ENCODE assay signal across 12 cellular contexts in genomic region chr17:2708585-2709172, GRCh38. TPM values are rescaled to one million over a fixed set of nuclear protein-coding genes. Genes with fewer than 3 reads are reported as not detected.
DNase-seq lines count a peak whose midpoint lies in the region; ATAC-seq, FAIRE-seq and TF ChIP-seq lines count a peak whose summit lies in the region.
"Had no signal": no experiment of that assay in that cellular context is flagged by ENCODE, and none has a peak within 500 bp of the region (broad histone marks: within the 10 kb centered on the region; RNA-seq: fewer than 3 reads in every experiment).

No MANE protein-coding gene starts in this region.

- no peak for TF ChIP-seq CTCF in A549 (IDR thresholded peaks at IDR 0.05)
- TF ChIP-seq CTCF in HFFc6 (IDR thresholded peaks at IDR 0.05) = no peak
- TF ChIP-seq CTCF in brain (conservative IDR thresholded peaks at IDR 0.05) = no peak

- no peak for TF ChIP-seq POLR2A in A549 (IDR thresholded peaks at IDR 0.05; ENCODE audit: low read length)

- POLR2A ChIA-PET in A549 (lab: Yijun Ruan, JAX) = no interaction called here
- POLR2A ChIA-PET in naive thymus-derived CD8-positive, alpha-beta T cell (lab: Charles Lee) = no interaction called here

- CTCF ChIA-PET in A549 (lab: Yijun Ruan, JAX) = interaction anchor here (0.9 to 2.2 kb wide), 5 partner anchors 10 to 253 kb away, joined by 3 to 8 read pairs (median 7); no protein-coding TSS in a partner anchor

- H3K4me2 ChIP-seq in A549 = peak overlapping the region; percentile 95

- FAIRE-seq in A549 (lab: Jason Lieb, UNC) = no peak
- FAIRE-seq: D721Med had no signal

- H3K4me3 Mint-ChIP-seq in HFFc6 = 0 out of 2 replicates have a peak overlapping the region, but pooled peaks have one; percentile 91
- H3K4me3 Mint-ChIP-seq in brain = peak overlapping the region; percentile 53 to 89 (median 59)
- H3K4me3 Mint-ChIP-seq in naive thymus-derived CD8-positive, alpha-beta T cell = peak overlapping the region in 8 of 10 donors; percentile 32 to 93 (median 64)

- no peak for TF ChIP-seq RAD21 in A549 (conservative IDR thresholded peaks at IDR 0.05 in 1 of 2, IDR thresholded peaks at IDR 0.05 in 1 of 2)

- H3K4me1 ChIP-seq in A549 = peaks cover 56% of the 10 kb centered on the region

- H3K27me3 Mint-ChIP-seq in HFFc6 (ENCODE audit: insufficient read depth) (peaks cover 1% of the 10 kb centered on the region), brain (peaks cover 2% of the 10 kb centered on the region)
- H3K27me3 Mint-ChIP-seq in naive thymus-derived CD8-positive, alpha-beta T cell = no peaks in the 10 kb centered on the region

- no peaks in the 10 kb centered on the region for H3K36me3 Mint-ChIP-seq in HFFc6 (ENCODE audit: low read depth)
- no peaks in the 10 kb centered on the region for H3K36me3 Mint-ChIP-seq in brain
- H3K36me3 Mint-ChIP-seq in naive thymus-derived CD8-positive, alpha-beta T cell = peaks cover 0 to 11% (median 0%) of the 10 kb centered on the region in 3 donors

- peak overlapping the region; percentile 96; the same call in 1 of the 3 replicates for H3K4me3 ChIP-seq in A549

- H3K27ac Mint-ChIP-seq in HFFc6 (no peak overlapping the region), brain (peak overlapping the region; percentile 41 to 76 (median 72))
- H3K27ac Mint-ChIP-seq in naive thymus-derived CD8-positive, alpha-beta T cell = peak overlapping the region in 4 of 10 donors; percentile 48 to 92 (median 63)

- no peaks in the 10 kb centered on the region for H3K9me3 Mint-ChIP-seq in HFFc6
- H3K9me3 Mint-ChIP-seq in brain = no peaks in the 10 kb centered on the region
- no peaks in the 10 kb centered on the region for H3K9me3 Mint-ChIP-seq in naive thymus-derived CD8-positive, alpha-beta T cell

- DNase-seq in A549 (ENCODE audit: low read depth in 1 of 2, low spot score in 1 of 2) (no peak), HFFc6 (no peak), NOMO-1 (lab: John Stamatoyannopoulos, UW; ENCODE audit: unreplicated experiment in 2 of 2) (no peak), NOMO-1 treated with dmso at 0.1 percent for 144 hours (lab: John Stamatoyannopoulos, UW; ENCODE audit: unreplicated experiment) (no peak), DMS 273 (lab: John Stamatoyannopoulos, UW; ENCODE audit: unreplicated experiment) (no peak)
- DNase-seq in naive thymus-derived CD8-positive, alpha-beta T cell = no peak
- DNase-seq: activated effector memory CD4-positive, alpha-beta T cell treated with Interleukin-2 at 50 U/mL for 16 hours; foreskin melanocyte had no signal

- H3K9me3 ChIP-seq in A549 = no peaks in the 10 kb centered on the region

- ATAC-seq in A549 (no peak), GM21717 (IDR thresholded peaks at IDR 0.05; ENCODE audit: unreplicated experiment) (no peak)
- no peak for ATAC-seq in naive thymus-derived CD8-positive, alpha-beta T cell

- no peak for TF ChIP-seq EP300 in A549 (IDR thresholded peaks at IDR 0.05)

- H3K27ac ChIP-seq in A549 = peak overlapping the region; percentile 38 to 95; a peak in 5 of 6 replicates

- 87% methylated on average over 18 of the region's 21 CpGs for WGBS in A549 (ENCODE audit: missing lambda C conversion rate)

- H3K4me1 Mint-ChIP-seq in HFFc6 (ENCODE audit: low read depth) (peaks cover 37% of the 10 kb centered on the region), brain (peaks cover 48% of the 10 kb centered on the region)
- peaks cover 42 to 65% (median 50%) of the 10 kb centered on the region in 4 donors for H3K4me1 Mint-ChIP-seq in naive thymus-derived CD8-positive, alpha-beta T cell

TF ChIP-seq in A549, 52 proteins besides CTCF, POLR2A, EP300 and RAD21:
- TF ChIP-seq E2F6 (IDR thresholded peaks at IDR 0.05; ENCODE audit: borderline replicate concordance, low read depth) = no peak
TF ChIP-seq in A549: peak in this region for 0.

RNA-seq across cellular contexts. Expression of gene CLUH, which starts 2.9 kb away (rescaled TPM):
- polyA plus RNA-seq in A549 (2011; rRNA removed) = 23.5 and 23.6 TPM in 2 replicates
- 105 and 145 TPM in 2 replicates for polyA plus RNA-seq in A549 (2012; cell fraction: cytosol; rRNA removed)
- 466 and 990 TPM in 2 replicates for polyA plus RNA-seq in A549 (2012; cell fraction: nucleus; rRNA removed)
- 87.8 to 98.8 TPM (median 93.1 TPM) in 3 replicates for polyA plus RNA-seq in A549 (2017; fragmentation: RNase III; extraction: RNeasy Plus Mini Kit Qiagen cat#74134 plus additional on column Dnase treatment)
- 18.8 and 35.7 TPM in 2 replicates for polyA minus RNA-seq in A549 (2011; rRNA and poly(A)+ RNA removed)
- total RNA-seq in HFFc6 (2021; fragmentation: NEBNext Ultra II Directional; extraction: Animal tissue kit (Norgen Biotek cat#: 25700)) = 10 to 100 TPM; 42.7 to 62.9 (median 48.6) TPM
- 28.9 TPM for polyA plus RNA-seq in brain (ENCODE audit: insufficient read depth, low read depth, low replicate concordance)
- 10 to 100 TPM; 48.6 to 57.1 TPM for total RNA-seq in naive thymus-derived CD8-positive, alpha-beta T cell
- 10 to 100 TPM in 1 of 3 donors, 1 to 10 TPM in 2; 8.2 to 15.3 (median 8.7) TPM for polyA plus RNA-seq in naive thymus-derived CD8-positive, alpha-beta T cell

RNA-seq across cellular contexts. Expression of gene CCDC92B, which starts 40.8 kb away (rescaled TPM):
- polyA plus RNA-seq in A549 (2011; rRNA removed) = 0.05 and 0.07 TPM in 2 replicates
- 0.11 and 0.16 TPM in 2 replicates for polyA plus RNA-seq in A549 (2012; cell fraction: cytosol; rRNA removed)
- 0.28 and 0.36 TPM in 2 replicates for polyA plus RNA-seq in A549 (2012; cell fraction: nucleus; rRNA removed)
- polyA plus RNA-seq in A549 (2017; fragmentation: RNase III; extraction: RNeasy Plus Mini Kit Qiagen cat#74134 plus additional on column Dnase treatment) = 0.08 to 0.12 TPM (median 0.10 TPM) in 3 replicates
- 0.10 and 0.12 TPM in 2 replicates for polyA minus RNA-seq in A549 (2011; rRNA and poly(A)+ RNA removed)
- total RNA-seq in HFFc6 (2021; fragmentation: NEBNext Ultra II Directional; extraction: Animal tissue kit (Norgen Biotek cat#: 25700)) = not detected
- 22.1 TPM for polyA plus RNA-seq in brain (ENCODE audit: insufficient read depth, low read depth, low replicate concordance)
- under 1 TPM; 0.16 to 0.30 TPM for total RNA-seq in naive thymus-derived CD8-positive, alpha-beta T cell
- not detected for polyA plus RNA-seq in naive thymus-derived CD8-positive, alpha-beta T cell
- total RNA-seq: renal cortical epithelial cell had no signal

Comparison
In these comparisons a context has a peak if more than half of its experiments do, and no peak if none do; other contexts are left out.
1. RNA of gene CCDC92B, which starts 40.8 kb away (polyA plus RNA-seq): 22.1 TPM in brain (single experiment); 0.05 to 0.36 TPM in A549 and not detected in naive thymus-derived CD8-positive, alpha-beta T cell; every median in the first group is over 10 times any median in the second.
2. Peak in every context shown above with its lines, with median percentiles within 50 percentile points of each other: H3K4me3 Mint-ChIP-seq.